Comparison of ENCODE assay signal across 8 cellular contexts in genomic region chr3:27134165-27134796, GRCh38.
DNase-seq lines count a peak whose midpoint lies in the region; TF ChIP-seq lines count a peak whose summit lies in the region.

No MANE protein-coding gene starts in this region.

- H3K9ac ChIP-seq in Loucy (ENCODE audit: low read depth, low read length, poor library complexity, severe bottlenecking) = no peak overlapping the region

- H3F3A ChIP-seq in Loucy (ENCODE audit: low read depth) = no peaks in the 10 kb centered on the region

- no peak overlapping the region for H3K4me3 ChIP-seq in HAP-1
- H3K4me3 ChIP-seq in Loucy (ENCODE audit: low read length, poor library complexity, severe bottlenecking) = no peak overlapping the region
- H3K4me3 ChIP-seq in astrocyte of the spinal cord (ENCODE audit: low read depth, low read length) = no peak overlapping the region
- no peak overlapping the region for H3K4me3 ChIP-seq in spleen

- no peaks in the 10 kb centered on the region for H3K36me3 Mint-ChIP-seq in T-helper 2 cell treated with Interferon-gamma antibody and Interleukin-4, amounts not matched to agents 5 μg/mL and 100 μg/mL, for 36 hours (ENCODE audit: low read depth)

- no peak overlapping the region for H3K27ac ChIP-seq in spleen

- H3K79me2 ChIP-seq in Loucy (ENCODE audit: insufficient read depth, low read length) = no peaks in the 10 kb centered on the region

- H3K4me1 ChIP-seq in HAP-1 = no peaks in the 10 kb centered on the region; the same call in 1 of the 2 replicates
- H3K4me1 ChIP-seq in Loucy (ENCODE audit: insufficient read depth, low read length, poor library complexity, severe bottlenecking) = no peaks in the 10 kb centered on the region
- peaks cover 0 to 3% (median 0%) of the 10 kb centered on the region in 6 donors for H3K4me1 ChIP-seq in spleen

- H3K36me3 ChIP-seq in HAP-1 (replicated peaks) = no peaks in the 10 kb centered on the region
- H3K36me3 ChIP-seq in Loucy (ENCODE audit: insufficient read depth, low read length) = no peaks in the 10 kb centered on the region
- H3K36me3 ChIP-seq in spleen = no peaks in the 10 kb centered on the region

- H3K9me2 ChIP-seq in Loucy (replicated peaks; ENCODE audit: low read depth, low read length) = no peaks in the 10 kb centered on the region

- H2AFZ ChIP-seq in Loucy (ENCODE audit: low read length) = no peak overlapping the region

- in situ Hi-C loops in HAP-1 (cut with MboI; ENCODE audit: low sequenced_read_pairs) = loop anchor here (10.0 kb wide), 1 partner anchor 141 kb away; no protein-coding TSS in a partner anchor
- in situ Hi-C loops in astrocyte of the spinal cord (cut with HindIII; ENCODE audit: low sequenced_read_pairs) = no loop called here

- TF ChIP-seq CTCF in Loucy (conservative IDR thresholded peaks at IDR 0.05; ENCODE audit: low read length) (peak; percentile 87), astrocyte of the spinal cord (IDR thresholded peaks at IDR 0.05; ENCODE audit: low read depth, low read length) (peak; percentile 90), spleen (IDR thresholded peaks at IDR 0.05 in 8 of 11, conservative IDR thresholded peaks at IDR 0.05 in 3 of 11) (peak; percentile 41 to 89 (median 79))

- no peak overlapping the region for H3K27ac Mint-ChIP-seq in T-helper 2 cell treated with Interferon-gamma antibody and Interleukin-4, amounts not matched to agents 5 μg/mL and 100 μg/mL, for 36 hours

- no peak for TF ChIP-seq POLR2A in spleen (IDR thresholded peaks at IDR 0.05)

- H3K27me3 Mint-ChIP-seq in T-helper 2 cell treated with Interferon-gamma antibody and Interleukin-4, amounts not matched to agents 5 μg/mL and 100 μg/mL, for 36 hours (ENCODE audit: low read depth) = no peaks in the 10 kb centered on the region

- no peak overlapping the region for H3K4me3 Mint-ChIP-seq in T-helper 2 cell treated with Interferon-gamma antibody and Interleukin-4, amounts not matched to agents 5 μg/mL and 100 μg/mL, for 36 hours

- 45 to 52% (median 48%) methylated on average over 2 of the region's 2 CpGs for WGBS in spleen, 5 donors

- H3K4me1 Mint-ChIP-seq in T-helper 2 cell treated with Interferon-gamma antibody and Interleukin-4, amounts not matched to agents 5 μg/mL and 100 μg/mL, for 36 hours (ENCODE audit: low read depth) = no peaks in the 10 kb centered on the region

- peaks cover 5% of the 10 kb centered on the region; the same call in 1 of the 2 replicates for H3K27me3 ChIP-seq in HAP-1 (ENCODE audit: low read depth)
- H3K27me3 ChIP-seq in Loucy (ENCODE audit: insufficient read depth, low read length, poor library complexity, severe bottlenecking) = no peaks in the 10 kb centered on the region
- no peaks in the 10 kb centered on the region for H3K27me3 ChIP-seq in spleen (replicated peaks in 1 of 7)

- peak; percentile 19 for DNase-seq in DMS153 treated with DMSO at 0.1 percent for 48 hours (lab: John Stamatoyannopoulos, UW; ENCODE audit: unreplicated experiment)
- no peak for DNase-seq in DMS153 (lab: John Stamatoyannopoulos, UW)
- peak; percentile 73 to 78 for DNase-seq in HAP-1 (ENCODE audit: low spot score in 2 of 2)
- DNase-seq in T-helper 2 cell treated with Interferon-gamma antibody and Interleukin-4, amounts not matched to agents 5 μg/mL and 100 μg/mL, for 36 hours (ENCODE audit: low spot score) = peak; percentile 40
- peak; percentile 70 for DNase-seq in astrocyte of the spinal cord (ENCODE audit: low read depth, low spot score)
- DNase-seq in iPS DF 19.7 (ENCODE audit: low read depth, low spot score) = peak; percentile 15
- peak; percentile 84 for DNase-seq in spleen

- H3K4me2 ChIP-seq in Loucy (ENCODE audit: low read depth, low read length, poor library complexity, severe bottlenecking) = no peak overlapping the region

- no peaks in the 10 kb centered on the region for H4K20me1 ChIP-seq in Loucy (ENCODE audit: insufficient read depth, low read length, poor library complexity, severe bottlenecking)

- H3K9me3 ChIP-seq in HAP-1 (no peaks in the 10 kb centered on the region), Loucy (ENCODE audit: insufficient read depth, low read depth, low read length) (no peaks in the 10 kb centered on the region), spleen (no peaks in the 10 kb centered on the region)

- no peaks in the 10 kb centered on the region for H3K9me3 Mint-ChIP-seq in T-helper 2 cell treated with Interferon-gamma antibody and Interleukin-4, amounts not matched to agents 5 μg/mL and 100 μg/mL, for 36 hours

- intact Hi-C loops in spleen (cut with DNase I; ENCODE audit: low total_unique reads) = no loop called here
